In genomic region chr5:90930756-90931431, GRCh38 we compare ENCODE assay signal across 1 cellular context.
TF ChIP-seq lines count a peak whose summit lies in the region.

No MANE protein-coding gene starts in this region.

TF ChIP-seq in H1, 55 proteins besides CTCF, POLR2A, EP300 and RAD21:
- no peak for TF ChIP-seq ZNF274 (IDR thresholded peaks at IDR 0.05; ENCODE audit: borderline replicate concordance, extremely low read depth, low read length)
- no peak for TF ChIP-seq KDM1A (IDR thresholded peaks at IDR 0.05; ENCODE audit: borderline replicate concordance, low read length)
- TF ChIP-seq SAP30 (IDR thresholded peaks at IDR 0.05; ENCODE audit: insufficient read depth, insufficient replicate concordance, low read length): no peak
- TF ChIP-seq NRF1 (IDR thresholded peaks at IDR 0.05; ENCODE audit: low read depth, low read length): no peak
- TF ChIP-seq FOSL1 (IDR thresholded peaks at IDR 0.05; ENCODE audit: insufficient read depth, low read depth, low read length): no peak
- TF ChIP-seq RNF2 (IDR thresholded peaks at IDR 0.05; ENCODE audit: borderline replicate concordance, low read depth, low read length, missing control alignments, poor library complexity, severe bottlenecking): no peak
